9 cellular contexts compared by ENCODE assay signal in genomic region chr17:58336456-58337094, GRCh38. TPM values are rescaled to one million over a fixed set of nuclear protein-coding genes. Genes with fewer than 3 reads are reported as not detected.
A peak's percentile ranks its signal among the peaks of the same experiment; 100 is the strongest.
DNase-seq lines count a peak whose midpoint lies in the region; ATAC-seq lines count a peak whose summit lies in the region.
"Had no signal": no experiment of that assay in that cellular context is flagged by ENCODE, and none has a peak within 500 bp of the region (broad histone marks: within the 10 kb centered on the region; RNA-seq: fewer than 3 reads in every experiment).

No MANE protein-coding gene starts in this region.

- peaks cover 68% of the 10 kb centered on the region for H3K36me3 Mint-ChIP-seq in activated CD4-positive, alpha-beta T cell treated with anti-CD3 and anti-CD28 coated beads for 36 hours (ENCODE audit: low read depth)
- peaks cover 53% of the 10 kb centered on the region for H3K36me3 Mint-ChIP-seq in activated CD4-positive, alpha-beta memory T cell treated with anti-CD3 and anti-CD28 coated beads, Interleukin-2, amount 10 ng/mL, durations not matched to agents 7 days and 5 days (ENCODE audit: low read depth)

- H3K27me3 Mint-ChIP-seq in activated CD4-positive, alpha-beta T cell treated with anti-CD3 and anti-CD28 coated beads for 36 hours = peaks cover under 1% of the 10 kb centered on the region
- peaks cover 2% of the 10 kb centered on the region for H3K27me3 Mint-ChIP-seq in activated CD4-positive, alpha-beta memory T cell treated with anti-CD3 and anti-CD28 coated beads, Interleukin-2, amount 10 ng/mL, durations not matched to agents 7 days and 5 days

- H3K9me3 Mint-ChIP-seq in activated CD4-positive, alpha-beta T cell treated with anti-CD3 and anti-CD28 coated beads for 36 hours (ENCODE audit: low read depth) = no peaks in the 10 kb centered on the region
- no peaks in the 10 kb centered on the region for H3K9me3 Mint-ChIP-seq in activated CD4-positive, alpha-beta memory T cell treated with anti-CD3 and anti-CD28 coated beads, Interleukin-2, amount 10 ng/mL, durations not matched to agents 7 days and 5 days

- H3K4me3 ChIP-seq in subcutaneous abdominal adipose tissue (ENCODE audit: low read depth in 1 of 5, low read length in 5 of 5) = peak overlapping the region in 2 of 5 donors; percentile 6 to 23

- H3K4me1 Mint-ChIP-seq in activated CD4-positive, alpha-beta T cell treated with anti-CD3 and anti-CD28 coated beads for 36 hours = peaks cover 21% of the 10 kb centered on the region
- H3K4me1 Mint-ChIP-seq in activated CD4-positive, alpha-beta memory T cell treated with anti-CD3 and anti-CD28 coated beads, Interleukin-2, amount 10 ng/mL, durations not matched to agents 7 days and 5 days = peaks cover 44% of the 10 kb centered on the region

- peaks cover 0 to 59% (median 24%) of the 10 kb centered on the region in 5 donors for H3K4me1 ChIP-seq in subcutaneous abdominal adipose tissue (ENCODE audit: control insufficient read depth in 5 of 5, insufficient read depth in 5 of 5, low read length in 5 of 5)

- peak overlapping the region; percentile 37 for H3K27ac ChIP-seq in subcutaneous abdominal adipose tissue (ENCODE audit: low read depth, low read length)

- H3K27me3 ChIP-seq in subcutaneous abdominal adipose tissue (ENCODE audit: control insufficient read depth in 5 of 5, insufficient read depth in 4 of 5, low read length in 5 of 5) = peaks cover 6 to 13% (median 10%) of the 10 kb centered on the region in 5 donors

- CTCF ChIA-PET in activated CD4-positive, alpha-beta T cell treated with anti-CD3 and anti-CD28 coated beads for 36 hours (lab: Charles Lee) = interaction anchor here (0.6 to 4.8 kb wide), 9 partner anchors 7 to 81 kb away, joined by 4 to 40 read pairs (median 15); partner anchors contain the start of genes RNF43 and SUPT4H1
- CTCF ChIA-PET in activated CD4-positive, alpha-beta memory T cell treated with anti-CD3 and anti-CD28 coated beads, Interleukin-2, amount 10 ng/mL, durations not matched to agents 7 days and 5 days (lab: Charles Lee) = interaction anchor here (1.7 to 6.0 kb wide), 5 partner anchors 9 to 81 kb away, joined by 4 to 51 read pairs (median 26); partner anchors contain the start of genes RNF43 and SUPT4H1

- POLR2A ChIA-PET in activated CD4-positive, alpha-beta T cell treated with anti-CD3 and anti-CD28 coated beads for 36 hours (lab: Charles Lee) = interaction anchor here (0.6 to 6.5 kb wide), 15 partner anchors 8 to 1497 kb away, joined by 3 to 95 read pairs (median 5); partner anchors contain the start of genes RNF43, SUPT4H1 and TSPOAP1
- POLR2A ChIA-PET in activated CD4-positive, alpha-beta memory T cell treated with anti-CD3 and anti-CD28 coated beads, Interleukin-2, amount 10 ng/mL, durations not matched to agents 7 days and 5 days (lab: Charles Lee) = interaction anchor here (0.5 to 22.3 kb wide), 20 partner anchors 7 to 1502 kb away, joined by 3 to 1460 read pairs (median 12); partner anchors contain the start of genes CLTC, HSF5, MTMR4 and RNF43

- peak overlapping the region; percentile 99 for H3K27ac Mint-ChIP-seq in activated CD4-positive, alpha-beta T cell treated with anti-CD3 and anti-CD28 coated beads for 36 hours
- peak overlapping the region; percentile 100 for H3K27ac Mint-ChIP-seq in activated CD4-positive, alpha-beta memory T cell treated with anti-CD3 and anti-CD28 coated beads, Interleukin-2, amount 10 ng/mL, durations not matched to agents 7 days and 5 days

- ATAC-seq in activated CD4-positive, alpha-beta T cell treated with anti-CD3 and anti-CD28 coated beads for 36 hours = no peak
- ATAC-seq in left ventricle myocardium superior = peak; percentile 46
- no peak for ATAC-seq in GM18498 (IDR thresholded peaks at IDR 0.05; ENCODE audit: unreplicated experiment)
- no peak for ATAC-seq in GM18861 (IDR thresholded peaks at IDR 0.05; ENCODE audit: unreplicated experiment)

- intact Hi-C loops in activated CD4-positive, alpha-beta T cell treated with anti-CD3 and anti-CD28 coated beads for 36 hours (cut with DNase I, micrococcal nuclease) = loop anchor here (5.0 to 10.0 kb wide), 10 partner anchors 254 to 1506 kb away; partner anchors contain the start of genes DYNLL2 (in 1 of the 2), MRPS23 (in 1 of the 2), PRR11 (in 1 of the 2) and PTRH2 (in 1 of the 2)
- intact Hi-C loops in left ventricle myocardium superior (cut with micrococcal nuclease) = no loop called here

- H3K9ac ChIP-seq in subcutaneous abdominal adipose tissue (ENCODE audit: low read length in 5 of 5) = peak overlapping the region in 2 of 5 donors; percentile 60

- DNase-seq in activated CD4-positive, alpha-beta T cell treated with anti-CD3 and anti-CD28 coated beads for 36 hours = peak; percentile 40
- DNase-seq in activated CD4-positive, alpha-beta T cell treated with anti-CD3 and anti-CD28 coated beads, Interleukin-2, amount 50 U/mL, for 4 hours = no peak
- DNase-seq in activated CD4-positive, alpha-beta memory T cell treated with anti-CD3 and anti-CD28 coated beads, Interleukin-2, amount 10 ng/mL, durations not matched to agents 7 days and 5 days = peak; percentile 42
- DNase-seq in left ventricle myocardium superior = no peak
- DNase-seq in NOMO-1 treated with dmso at 0.1 percent for 144 hours (lab: John Stamatoyannopoulos, UW; ENCODE audit: unreplicated experiment) = no peak

- H3K9me3 ChIP-seq in subcutaneous abdominal adipose tissue (ENCODE audit: control insufficient read depth in 5 of 5, low read length in 5 of 5) = no peaks in the 10 kb centered on the region

- peak overlapping the region; percentile 100 for H3K4me3 Mint-ChIP-seq in activated CD4-positive, alpha-beta T cell treated with anti-CD3 and anti-CD28 coated beads for 36 hours
- peak overlapping the region; percentile 98 for H3K4me3 Mint-ChIP-seq in activated CD4-positive, alpha-beta memory T cell treated with anti-CD3 and anti-CD28 coated beads, Interleukin-2, amount 10 ng/mL, durations not matched to agents 7 days and 5 days

- no peaks in the 10 kb centered on the region for H3K36me3 ChIP-seq in subcutaneous abdominal adipose tissue (ENCODE audit: control insufficient read depth in 5 of 5, insufficient read depth in 5 of 5, low read length in 5 of 5)

RNA-seq across cellular contexts. Expression of gene TSPOAP1, which starts 8.0 kb away (rescaled TPM):
- total RNA-seq in activated CD4-positive, alpha-beta T cell treated with anti-CD3 and anti-CD28 coated beads for 36 hours = 10 to 100 TPM; 11.8 to 12.4 TPM
- 10 to 100 TPM; 60.9 to 69.4 TPM for total RNA-seq in activated CD4-positive, alpha-beta memory T cell treated with anti-CD3 and anti-CD28 coated beads, Interleukin-2, amount 10 ng/mL, durations not matched to agents 7 days and 5 days
- 18.8 TPM for total RNA-seq in left ventricle myocardium superior

RNA-seq across cellular contexts. Expression of gene SUPT4H1, which starts 15.4 kb away (rescaled TPM):
- total RNA-seq in activated CD4-positive, alpha-beta T cell treated with anti-CD3 and anti-CD28 coated beads for 36 hours = 100 to 1,000 TPM; 106 to 129 TPM
- 10 to 100 TPM; 85.8 to 91.0 TPM for total RNA-seq in activated CD4-positive, alpha-beta memory T cell treated with anti-CD3 and anti-CD28 coated beads, Interleukin-2, amount 10 ng/mL, durations not matched to agents 7 days and 5 days
- 62.2 TPM for total RNA-seq in left ventricle myocardium superior

RNA-seq across cellular contexts. Expression of gene MPO, which starts 55.8 kb away (rescaled TPM):
- total RNA-seq in activated CD4-positive, alpha-beta T cell treated with anti-CD3 and anti-CD28 coated beads for 36 hours = under 1 TPM in 1 of 2 experiments, not detected in 1; 0.07 TPM
- total RNA-seq in activated CD4-positive, alpha-beta memory T cell treated with anti-CD3 and anti-CD28 coated beads, Interleukin-2, amount 10 ng/mL, durations not matched to agents 7 days and 5 days = under 1 TPM; 0.08 to 0.38 TPM
- 0.42 TPM for total RNA-seq in left ventricle myocardium superior
- total RNA-seq: lung microvascular endothelial cell had no signal

Comparison
In these comparisons a context has a peak if more than half of its experiments do, and no peak if none do; other contexts are left out.
1. DNase-seq: peak in activated CD4-positive, alpha-beta T cell treated with anti-CD3 and anti-CD28 coated beads for 36 hours (single experiment) and activated CD4-positive, alpha-beta memory T cell treated with anti-CD3 and anti-CD28 coated beads, Interleukin-2, amount 10 ng/mL, durations not matched to agents 7 days and 5 days (single experiment); none in activated CD4-positive, alpha-beta T cell treated with anti-CD3 and anti-CD28 coated beads, Interleukin-2, amount 50 U/mL, for 4 hours (0 of 2), left ventricle myocardium superior (single experiment) and NOMO-1 treated with dmso at 0.1 percent for 144 hours (single experiment).